ENCODE assay signal across 8 cellular contexts in the genomic region with DNA sequence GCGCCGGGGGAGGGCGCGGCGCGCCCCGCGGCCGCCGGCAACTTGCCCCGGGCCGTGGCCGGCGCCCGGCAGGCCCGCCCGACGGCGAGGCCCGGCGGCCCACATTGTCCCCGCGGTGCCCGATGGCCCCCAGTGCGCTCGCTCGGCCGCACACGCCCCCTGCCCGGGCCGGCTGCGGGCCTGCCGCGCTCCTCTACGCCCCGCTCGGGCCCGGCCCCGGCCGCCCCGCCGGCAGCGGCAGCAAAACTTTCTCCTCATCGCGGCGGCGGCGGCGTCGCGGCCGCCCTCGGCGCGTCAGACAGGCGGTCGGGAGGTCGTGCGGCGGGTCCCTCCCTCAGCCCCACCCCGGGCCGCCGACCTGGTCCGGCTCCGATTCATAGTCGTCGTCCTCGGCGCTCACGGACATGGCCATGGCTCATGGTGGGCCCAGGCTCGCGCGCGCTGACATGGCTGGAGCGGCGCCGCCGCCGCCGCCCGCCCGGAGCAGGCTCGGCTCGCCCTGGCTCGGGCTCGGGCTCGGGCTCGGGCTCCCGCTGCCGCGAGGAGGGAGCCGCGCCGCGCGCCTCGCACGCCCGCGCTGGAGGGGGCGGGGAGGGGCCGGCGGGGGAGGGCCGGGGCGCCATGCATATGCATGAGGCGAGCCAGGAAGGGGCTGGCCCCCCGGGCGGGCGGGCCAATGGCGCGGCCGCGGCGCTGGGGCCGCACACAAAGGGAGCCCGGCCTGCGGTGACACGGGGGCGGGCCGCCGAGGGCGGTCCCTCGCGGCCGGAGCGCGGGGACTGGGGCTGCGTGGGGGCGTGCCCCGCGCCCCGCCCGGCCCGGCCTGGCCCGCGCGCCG.
DNase-seq lines count a peak whose midpoint lies in the region; ATAC-seq and TF ChIP-seq lines count a peak whose summit lies in the region.

No MANE protein-coding gene starts in this region.

- H3K27me3 ChIP-seq in BE2C (no peaks in the 10 kb centered on the region), lower lobe of right lung (ENCODE audit: low read depth) (no peaks in the 10 kb centered on the region)

- H3K4me3 ChIP-seq in BE2C (ENCODE audit: low read depth, low read length) (peak overlapping the region; percentile 74), lower lobe of right lung (peak overlapping the region; percentile 65)

- H3K36me3 ChIP-seq in BE2C (no peaks in the 10 kb centered on the region; the same call in 1 of the 2 replicates), lower lobe of right lung (no peaks in the 10 kb centered on the region)

- intact Hi-C loops in lower lobe of right lung (cut with DNase I) = no loop called here

- TF ChIP-seq CTCF in BE2C (IDR thresholded peaks at IDR 0.05; ENCODE audit: low read depth, low read length) (no peak), lower lobe of right lung (IDR thresholded peaks at IDR 0.05) (no peak)

- peaks cover 4% of the 10 kb centered on the region; the same call in 1 of the 2 replicates for H3K4me1 ChIP-seq in BE2C
- peaks cover 35% of the 10 kb centered on the region for H3K4me1 ChIP-seq in lower lobe of right lung

- H3K9me3 ChIP-seq in BE2C (no peaks in the 10 kb centered on the region), lower lobe of right lung (no peaks in the 10 kb centered on the region)

- peak overlapping the region; percentile 82 for H3K27ac ChIP-seq in lower lobe of right lung

- ATAC-seq in GM19043 (IDR thresholded peaks at IDR 0.05; ENCODE audit: low read depth, unreplicated experiment) = peak; percentile 95
- peak; percentile 88 for ATAC-seq in HG03280 (IDR thresholded peaks at IDR 0.05; ENCODE audit: unreplicated experiment)
- ATAC-seq in lower lobe of right lung = peak; percentile 95 to 97

- DNase-seq in BE2C = peak; percentile 97
- peak; percentile 86 for DNase-seq in NCI-H460 (ENCODE audit: extremely low read depth, low read depth)
- peak; percentile 85 for DNase-seq in activated CD4-positive, alpha-beta T cell treated with anti-CD3 and anti-CD28 coated beads, Interleukin-2, amount 50 U/mL, for 1 hour
- peak; percentile 68 to 92 for DNase-seq in dermis microvascular lymphatic vessel endothelial cell (ENCODE audit: low read depth in 2 of 2)
- DNase-seq in lower lobe of right lung = peak; percentile 94
- DNase-seq in stimulated activated CD4-positive, alpha-beta T cell treated with anti-CD3 and anti-CD28 coated beads, Interleukin-4, amount 100 ng/mL, for 48 hours (ENCODE audit: low read depth in 2 of 2) = peak; percentile 81 to 87

Comparison
In these comparisons a context has a peak if more than half of its experiments do, and no peak if none do; other contexts are left out.
1. Peak in every context shown above with its lines: DNase-seq, ATAC-seq, H3K4me3 ChIP-seq and H3K27ac ChIP-seq.